Comparison of ENCODE assay signal across 8 cellular contexts in the genomic region with DNA sequence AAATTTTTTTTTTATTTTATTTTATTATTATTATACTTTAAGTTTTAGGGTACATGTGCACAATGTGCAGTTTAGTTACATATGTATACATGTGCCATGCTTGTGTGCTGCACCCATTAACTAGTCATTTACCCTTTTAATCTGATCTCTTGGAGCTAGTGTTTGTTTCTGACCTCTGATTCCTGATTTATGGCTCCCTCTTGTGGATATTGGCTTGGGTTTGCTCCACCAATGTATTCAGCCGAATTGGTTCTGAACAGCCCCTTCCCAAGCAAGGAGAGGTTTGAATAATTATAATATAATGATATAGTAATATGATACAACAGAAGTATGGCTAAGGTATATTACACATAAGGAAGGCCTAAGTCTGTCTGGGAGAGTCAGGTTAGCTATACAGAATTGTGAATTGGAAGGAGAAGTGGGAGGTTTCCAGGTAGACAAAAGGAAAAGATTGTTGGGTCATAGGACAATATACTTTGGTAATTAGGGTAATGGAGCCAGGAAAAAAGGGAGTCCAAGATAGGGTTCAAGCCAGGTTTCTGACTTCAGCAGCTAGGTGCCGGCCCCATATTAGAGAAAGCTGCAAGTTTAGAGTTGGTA. TPM values are rescaled to one million over a fixed set of nuclear protein-coding genes. Genes with fewer than 3 reads are reported as not detected.
DNase-seq lines count a peak whose midpoint lies in the region; ATAC-seq and TF ChIP-seq lines count a peak whose summit lies in the region.

No MANE protein-coding gene starts in this region.

- DNase-seq in COLO829 (ENCODE audit: low spot score) (peak; percentile 38), HL-60 (ENCODE audit: low read depth in 1 of 2, low spot score in 1 of 2) (peak in 1 of 2 experiments; percentile 52), NCI-H748 (lab: John Stamatoyannopoulos, UW; ENCODE audit: unreplicated experiment) (peak; percentile 53), left kidney (ENCODE audit: low read depth, low spot score) (peak; percentile 69), HuH-7 (ENCODE audit: low spot score) (no peak)
- DNase-seq in stimulated activated CD4-positive, alpha-beta T cell treated with anti-CD3 and anti-CD28 coated beads, Interleukin-2, amount 100 ng/mL, for 24 hours = no peak

- no peaks in the 10 kb centered on the region for H3K36me3 Mint-ChIP-seq in brain

- no peak overlapping the region for H3K27ac Mint-ChIP-seq in brain

- no peak overlapping the region for H3K27ac ChIP-seq in HL-60 (replicated peaks)

- H3K4me3 ChIP-seq in HL-60 (replicated peaks; ENCODE audit: insufficient read depth, low read length) = no peak overlapping the region

- H3K9me3 Mint-ChIP-seq in brain = no peaks in the 10 kb centered on the region

- H3K4me1 Mint-ChIP-seq in brain = no peaks in the 10 kb centered on the region

- H3K27me3 Mint-ChIP-seq in brain = no peaks in the 10 kb centered on the region

- ATAC-seq in GM18909 (IDR thresholded peaks at IDR 0.05; ENCODE audit: poor library complexity, unreplicated experiment) = peak; percentile 69

- no peaks in the 10 kb centered on the region for H3K27me3 ChIP-seq in HL-60 (ENCODE audit: insufficient read depth, poor library complexity, severe bottlenecking)

- H3K4me3 Mint-ChIP-seq in brain = no peak overlapping the region

- TF ChIP-seq CTCF in HL-60 (IDR thresholded peaks at IDR 0.05; ENCODE audit: insufficient read depth, low read length) (peak; percentile 12), brain (conservative IDR thresholded peaks at IDR 0.05) (peak; percentile 49 to 67)

RNA-seq across cellular contexts. Expression of a gene that starts 53.1 kb away (rescaled TPM):
- 0.32 TPM for polyA plus RNA-seq in brain (ENCODE audit: insufficient read depth, low read depth, low replicate concordance)

Comparison
In these comparisons a context has a peak if more than half of its experiments do, and no peak if none do; other contexts are left out.
1. DNase-seq: peak in COLO829 (single experiment), NCI-H748 (single experiment) and left kidney (single experiment); none in HuH-7 (single experiment) and stimulated activated CD4-positive, alpha-beta T cell treated with anti-CD3 and anti-CD28 coated beads, Interleukin-2, amount 100 ng/mL, for 24 hours (0 of 2).